ENCODE assay signal across 8 cellular contexts in the genomic region with DNA sequence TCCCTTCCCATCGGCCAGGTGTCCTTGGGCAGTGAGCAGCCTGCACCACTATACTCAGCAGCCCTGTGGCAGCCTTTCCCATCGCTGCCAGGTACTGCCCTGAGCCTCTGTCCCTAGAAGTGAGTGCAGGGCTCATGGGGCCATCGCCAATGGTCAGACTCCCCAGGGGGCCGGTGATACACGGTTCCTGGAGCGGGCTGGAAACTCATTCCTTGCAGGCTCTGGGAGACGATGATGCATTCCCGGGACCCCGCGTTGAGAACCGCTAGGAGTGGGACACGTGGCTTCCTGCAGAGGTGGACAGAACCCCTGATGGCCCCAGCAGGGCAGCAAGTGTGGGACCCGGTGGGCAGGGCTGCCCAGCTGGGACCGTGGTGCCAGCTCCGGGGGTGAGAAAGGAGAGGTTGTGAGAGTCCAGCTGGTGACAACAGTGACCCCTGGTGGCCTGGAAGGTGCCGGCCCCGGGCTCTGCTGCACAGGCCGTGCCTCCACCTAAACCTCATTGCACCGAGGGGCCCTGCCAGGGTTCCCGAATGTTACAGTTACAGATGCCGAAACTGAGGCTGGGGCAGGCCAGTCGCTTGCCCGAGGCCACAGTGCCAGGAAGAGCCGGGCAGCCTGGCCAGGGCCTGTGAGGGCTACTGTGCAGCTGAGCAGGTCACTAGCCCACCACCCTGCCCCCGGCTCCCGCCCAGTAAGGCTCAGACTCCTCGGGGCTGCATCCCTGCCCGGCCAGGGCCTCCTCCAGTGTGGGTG. TPM values are rescaled to one million over a fixed set of nuclear protein-coding genes. Genes with fewer than 3 reads are reported as not detected.
DNase-seq lines count a peak whose midpoint lies in the region; ATAC-seq, FAIRE-seq and TF ChIP-seq lines count a peak whose summit lies in the region.

No MANE protein-coding gene starts in this region.

- intact Hi-C loops in mucosa of descending colon (cut with DNase I, micrococcal nuclease) = loop anchor here (5.0 kb wide), 1 partner anchor 106 kb away; no protein-coding TSS in a partner anchor

- H2AFZ ChIP-seq in H1 (ENCODE audit: low read length) = no peak overlapping the region

- no peak for TF ChIP-seq EP300 in H1 (IDR thresholded peaks at IDR 0.05; ENCODE audit: borderline replicate concordance in 1 of 2, low read depth in 2 of 2, low read length in 2 of 2)

- no peaks in the 10 kb centered on the region; the same call in 1 of the 2 replicates for H3K23me2 ChIP-seq in H1 (ENCODE audit: low read depth, low read length)

- WGBS in H1 (ENCODE audit: extremely low coverage in 1 of 2, insufficient coverage in 1 of 2, insufficient read length in 1 of 2, insufficient replicate concordance in 2 of 2, low coverage in 1 of 2, low lambda C conversion rate in 2 of 2, missing lambda C conversion rate in 1 of 2), 2 experiments = 65% methylated on average over 22 of the region's 28 CpGs; no CpG with 5 or more reads in 1 of the 2 experiments

- H3K9ac ChIP-seq in H1 (replicated peaks in 1 of 4; ENCODE audit: extremely low read depth in 1 of 4, low read depth in 3 of 4, low read length in 3 of 4) = no peak overlapping the region

- no peak overlapping the region for H3K4ac ChIP-seq in H1 (replicated peaks; ENCODE audit: insufficient read length, low read depth, low read length)

- CTCF ChIA-PET in activated CD8-positive, alpha-beta memory T cell treated with anti-CD3 and anti-CD28 coated beads, Interleukin-2, amount 10 ng/mL, durations not matched to agents 7 days and 5 days (lab: Charles Lee) = interaction anchor here (0.7 to 4.3 kb wide), 17 partner anchors 8 to 370 kb away, joined by 3 to 53 read pairs (median 4); no protein-coding TSS in a partner anchor
- CTCF ChIA-PET in H1 (lab: Charles Lee; ENCODE audit: partially characterized antibody) = interaction anchor here (0.7 to 8.6 kb wide), 29 partner anchors 9 to 248 kb away, joined by 3 to 83 read pairs (median 4); no protein-coding TSS in a partner anchor

- H3K4me3 ChIP-seq in H1 (ENCODE audit: extremely low read depth in 1 of 4, insufficient read depth in 2 of 4, low read depth in 3 of 4, low read length in 4 of 4) (no peak overlapping the region), mucosa of descending colon (no peak overlapping the region)

- no peak overlapping the region for H3K4me2 ChIP-seq in H1 (ENCODE audit: insufficient read depth in 1 of 2, low read depth in 2 of 2, low read length in 2 of 2)

- H2AK5ac ChIP-seq in H1 (ENCODE audit: low read depth, low read length) = no peak overlapping the region

- no peak overlapping the region for H3K56ac ChIP-seq in H1 (replicated peaks; ENCODE audit: insufficient read length, low read depth, low read length)

- ATAC-seq in activated CD8-positive, alpha-beta memory T cell treated with anti-CD3 and anti-CD28 coated beads, Interleukin-2, amount 10 ng/mL, durations not matched to agents 7 days and 5 days = peak; percentile 87
- peak; percentile 78 for ATAC-seq in mucosa of descending colon
- no peak for ATAC-seq in HG02840 (IDR thresholded peaks at IDR 0.05; ENCODE audit: low FRiP score, unreplicated experiment)

- no peak overlapping the region for H3K14ac ChIP-seq in H1 (ENCODE audit: insufficient read length)

- no peak overlapping the region for H4K91ac ChIP-seq in H1 (replicated peaks; ENCODE audit: insufficient read length, low read length)

- peak; percentile 67 to 76 for TF ChIP-seq RAD21 in H1 (IDR thresholded peaks at IDR 0.05 in 1 of 2, conservative IDR thresholded peaks at IDR 0.05 in 1 of 2; ENCODE audit: low read depth in 2 of 2, low read length in 2 of 2)

- POLR2A ChIA-PET in H1 (lab: Charles Lee; ENCODE audit: partially characterized antibody) = interaction anchor here (1.1 to 1.5 kb wide), 2 partner anchors 10 to 39 kb away, joined by 3 read pairs; no protein-coding TSS in a partner anchor

- peak; percentile 20 for FAIRE-seq in H54 (lab: Jason Lieb, UNC)
- no peak for FAIRE-seq in H1 (lab: Jason Lieb, UNC)

- no peaks in the 10 kb centered on the region for H3K79me2 ChIP-seq in H1 (ENCODE audit: control insufficient read depth in 1 of 2, insufficient read depth in 2 of 2, low read length in 2 of 2)

- TF ChIP-seq POLR2A in H54 (IDR thresholded peaks at IDR 0.05; ENCODE audit: low read depth, low read length) (no peak), H1 (IDR thresholded peaks at IDR 0.05; ENCODE audit: control extremely low read depth in 1 of 2, low read depth in 2 of 2, low read length in 2 of 2) (no peak)

- H3K36me3 ChIP-seq in H1 (ENCODE audit: control insufficient read depth in 2 of 4, insufficient read depth in 4 of 4, low read length in 3 of 4) (no peaks in the 10 kb centered on the region), mucosa of descending colon (ENCODE audit: low read depth) (no peaks in the 10 kb centered on the region)

- H3K9me3 ChIP-seq in H1 (ENCODE audit: insufficient read depth in 2 of 2, low read depth in 1 of 2, low read length in 1 of 2) (peaks cover 7 to 8% of the 10 kb centered on the region in 2 experiments), mucosa of descending colon (peaks cover 4% of the 10 kb centered on the region)

- no peak overlapping the region for H2BK120ac ChIP-seq in H1 (replicated peaks; ENCODE audit: low read depth, low read length)

- no peak overlapping the region for H2BK12ac ChIP-seq in H1 (ENCODE audit: low read depth, low read length)

- peaks cover 7 to 24% of the 10 kb centered on the region in 2 experiments for H4K20me1 ChIP-seq in H1 (replicated peaks in 1 of 2; ENCODE audit: control insufficient read depth in 1 of 2, insufficient read depth in 2 of 2, low read length in 2 of 2)

- no peaks in the 10 kb centered on the region; the same call in 1 of the 2 replicates for H3K79me1 ChIP-seq in H1 (ENCODE audit: low read depth, low read length)

- peaks cover 5% of the 10 kb centered on the region for H3K36me3 Mint-ChIP-seq in activated CD8-positive, alpha-beta memory T cell treated with anti-CD3 and anti-CD28 coated beads, Interleukin-2, amount 10 ng/mL, durations not matched to agents 7 days and 5 days

- DNase-seq in DMS 273 treated with DMSO at 0.1 percent for 48 hours (lab: John Stamatoyannopoulos, UW) = peak; percentile 16
- DNase-seq in H54 (ENCODE audit: insufficient read length, low spot score) = peak; percentile 91
- DNase-seq in NCI-H82 (lab: John Stamatoyannopoulos, UW) = peak; percentile 85
- DNase-seq in activated CD8-positive, alpha-beta memory T cell treated with anti-CD3 and anti-CD28 coated beads, Interleukin-2, amount 10 ng/mL, durations not matched to agents 7 days and 5 days = peak; percentile 78
- peak in 1 of 2 experiments; percentile 94 for DNase-seq in H1 (ENCODE audit: low read depth in 1 of 2, low spot score in 2 of 2)
- peak in 2 of 3 donors; percentile 81 to 91 for DNase-seq in mucosa of descending colon
- peak; percentile 29 to 57 for DNase-seq in stimulated activated CD8-positive, alpha-beta memory T cell treated with anti-CD3 and anti-CD28 coated beads, Interleukin-7, amount 100 ng/mL, for 4 hours (ENCODE audit: low read depth in 2 of 2)

- peaks cover 1% of the 10 kb centered on the region for H3K9me3 Mint-ChIP-seq in activated CD8-positive, alpha-beta memory T cell treated with anti-CD3 and anti-CD28 coated beads, Interleukin-2, amount 10 ng/mL, durations not matched to agents 7 days and 5 days (ENCODE audit: low read depth)

- H3K27me3 ChIP-seq in H1 (replicated peaks in 1 of 4; ENCODE audit: control insufficient read depth in 3 of 4, extremely low read depth in 1 of 4, insufficient read depth in 3 of 4, low read length in 3 of 4) = peaks cover 0 to 24% (median 18%) of the 10 kb centered on the region in 4 experiments; a peak in 6 of 7 replicates

- no peak overlapping the region for H3K23ac ChIP-seq in H1 (ENCODE audit: insufficient read length)

- no peak overlapping the region for H4K5ac ChIP-seq in H1 (ENCODE audit: insufficient read length, low read depth, low read length)

- H2BK15ac ChIP-seq in H1 (ENCODE audit: low read length) = no peak overlapping the region

- no peak overlapping the region; the same call in 1 of the 2 replicates for H4K8ac ChIP-seq in H1 (ENCODE audit: extremely low read depth, insufficient read depth, low read length)

- H2BK20ac ChIP-seq in H1 (ENCODE audit: low read length) = no peak overlapping the region

- peak in 2 of 3 experiments; percentile 78 to 89; a peak in 3 of 4 replicates for TF ChIP-seq CTCF in H1 (IDR thresholded peaks at IDR 0.05; ENCODE audit: control extremely low read depth in 1 of 3, insufficient read depth in 1 of 3, low read depth in 1 of 3, low read length in 3 of 3)
- TF ChIP-seq CTCF in mucosa of descending colon (IDR thresholded peaks at IDR 0.05) = peak; percentile 83

- no peaks in the 10 kb centered on the region for H3K27me3 Mint-ChIP-seq in activated CD8-positive, alpha-beta memory T cell treated with anti-CD3 and anti-CD28 coated beads, Interleukin-2, amount 10 ng/mL, durations not matched to agents 7 days and 5 days

- no peak overlapping the region for H3K27ac Mint-ChIP-seq in activated CD8-positive, alpha-beta memory T cell treated with anti-CD3 and anti-CD28 coated beads, Interleukin-2, amount 10 ng/mL, durations not matched to agents 7 days and 5 days

- no peak overlapping the region for H3K27ac ChIP-seq in H1 (ENCODE audit: low read depth, low read length)

- no peak overlapping the region for H3K4me3 Mint-ChIP-seq in activated CD8-positive, alpha-beta memory T cell treated with anti-CD3 and anti-CD28 coated beads, Interleukin-2, amount 10 ng/mL, durations not matched to agents 7 days and 5 days

- H2BK5ac ChIP-seq in H1 (ENCODE audit: low read depth, low read length) = no peak overlapping the region

- H3K18ac ChIP-seq in H1 (ENCODE audit: extremely low read depth, low read length) = no peak overlapping the region

- no peaks in the 10 kb centered on the region for H3K4me1 Mint-ChIP-seq in activated CD8-positive, alpha-beta memory T cell treated with anti-CD3 and anti-CD28 coated beads, Interleukin-2, amount 10 ng/mL, durations not matched to agents 7 days and 5 days

- H3K4me1 ChIP-seq in H1 (replicated peaks in 1 of 4; ENCODE audit: control insufficient read depth in 3 of 4, insufficient read depth in 4 of 4, low read length in 3 of 4) = peaks cover 0 to 15% (median 11%) of the 10 kb centered on the region in 4 experiments; a peak in 6 of 7 replicates
- no peaks in the 10 kb centered on the region for H3K4me1 ChIP-seq in mucosa of descending colon (ENCODE audit: low read depth)

RNA-seq across cellular contexts. Expression of a gene that starts 33.8 kb away (rescaled TPM):
- 10 to 100 TPM; 48.1 to 48.6 TPM for total RNA-seq in activated CD8-positive, alpha-beta memory T cell treated with anti-CD3 and anti-CD28 coated beads, Interleukin-2, amount 10 ng/mL, durations not matched to agents 7 days and 5 days
- 109 and 123 TPM in 2 replicates for total RNA-seq in H1 (2021; fragmentation: NEBNext Ultra II Directional; extraction: Animal tissue kit (Norgen Biotek cat#: 25700))
- 18.4 and 78.9 TPM in 2 replicates for polyA plus RNA-seq in H1 (2011; rRNA removed)
- polyA plus RNA-seq in H1 (2011; cell fraction: cytosol; rRNA removed) = 13.8 TPM
- 51.7 TPM for polyA plus RNA-seq in H1 (2011; cell fraction: nucleus; rRNA removed)
- 70.6 to 100 TPM (median 74.4 TPM) in 4 replicates for polyA plus RNA-seq in H1 (2012, experiment 1 of 2)
- 111 TPM for polyA plus RNA-seq in H1 (2012, experiment 2 of 2)
- 79.0 TPM for polyA plus RNA-seq in H1 (2013, experiment 1 of 2)
- 73.0 TPM for polyA plus RNA-seq in H1 (2013, experiment 2 of 2)
- polyA minus RNA-seq in H1 (2011; rRNA and poly(A)+ RNA removed) = 1.7 and 39.3 TPM in 2 replicates
- 52.3 TPM for polyA minus RNA-seq in H1 (2011; cell fraction: cytosol; rRNA and poly(A)+ RNA removed)
- polyA minus RNA-seq in H1 (2011; cell fraction: nucleus; rRNA and poly(A)+ RNA removed) = 28.5 TPM
- total RNA-seq in mucosa of descending colon = 10 to 100 TPM; 54.7 to 68.5 (median 55.6) TPM
